8 cellular contexts compared by ENCODE assay signal in genomic region chr7:23472974-23473847, GRCh38. TPM values are rescaled to one million over a fixed set of nuclear protein-coding genes. Genes with fewer than 3 reads are reported as not detected.
DNase-seq lines count a peak whose midpoint lies in the region; TF ChIP-seq lines count a peak whose summit lies in the region.

No MANE protein-coding gene starts in this region.

- no peaks in the 10 kb centered on the region for H3K27me3 Mint-ChIP-seq in chondrocyte (ENCODE audit: low read depth)
- no peaks in the 10 kb centered on the region for H3K27me3 Mint-ChIP-seq in progenitor cell of endocrine pancreas

- TF ChIP-seq CTCF in chondrocyte (IDR thresholded peaks at IDR 0.05) (no peak), progenitor cell of endocrine pancreas (IDR thresholded peaks at IDR 0.05; ENCODE audit: unreplicated experiment) (no peak)

- peak overlapping the region; percentile 91 for H3K4me3 Mint-ChIP-seq in chondrocyte (ENCODE audit: unreplicated experiment)
- peak overlapping the region; percentile 87 for H3K4me3 Mint-ChIP-seq in progenitor cell of endocrine pancreas (ENCODE audit: low read depth)

- no peaks in the 10 kb centered on the region for H3K9me3 Mint-ChIP-seq in chondrocyte (ENCODE audit: low read depth)
- no peaks in the 10 kb centered on the region for H3K9me3 Mint-ChIP-seq in progenitor cell of endocrine pancreas (ENCODE audit: low read depth)

- peak overlapping the region; percentile 91 for H3K27ac Mint-ChIP-seq in chondrocyte (ENCODE audit: unreplicated experiment)
- H3K27ac Mint-ChIP-seq in progenitor cell of endocrine pancreas: peak overlapping the region; percentile 96

- DNase-seq in SIG-M5 treated with dmso at 0.1 percent for 504 hours (lab: John Stamatoyannopoulos, UW; ENCODE audit: unreplicated experiment) (peak; percentile 43), SIG-M5 (lab: John Stamatoyannopoulos, UW) (no peak), NCI-H345 treated with DMSO at 0.1 percent for 48 hours (lab: John Stamatoyannopoulos, UW; ENCODE audit: unreplicated experiment) (peak; percentile 63), chondrocyte (ENCODE audit: low spot score) (no peak), progenitor cell of endocrine pancreas (ENCODE audit: low spot score, unreplicated experiment) (no peak), GM19238 (ENCODE audit: insufficient read length, low spot score) (no peak), GOT3 (lab: John Stamatoyannopoulos, UW) (no peak), foreskin melanocyte (no peak)

- H3K4me1 Mint-ChIP-seq in chondrocyte (ENCODE audit: low read depth) (peaks cover 28% of the 10 kb centered on the region), progenitor cell of endocrine pancreas (ENCODE audit: low read depth) (peaks cover 28% of the 10 kb centered on the region)

- H3K36me3 Mint-ChIP-seq in chondrocyte (ENCODE audit: low read depth) (no peaks in the 10 kb centered on the region), progenitor cell of endocrine pancreas (ENCODE audit: insufficient read depth) (no peaks in the 10 kb centered on the region)

RNA-seq across cellular contexts. Expression of gene IGF2BP3, which starts 2.9 kb away (rescaled TPM):
- total RNA-seq in chondrocyte (47.9 to 55.4 TPM (median 53.0 TPM) in 3 replicates), progenitor cell of endocrine pancreas (96.9 and 107 TPM in 2 replicates)

RNA-seq across cellular contexts. Expression of gene TRA2A, which starts 58.6 kb away (rescaled TPM):
- total RNA-seq in chondrocyte: 58.3 to 93.2 TPM (median 60.9 TPM) in 3 replicates
- 203 and 216 TPM in 2 replicates for total RNA-seq in progenitor cell of endocrine pancreas

Comparison
In these comparisons a context has a peak if more than half of its experiments do, and no peak if none do; other contexts are left out.
1. DNase-seq: peak in SIG-M5 treated with dmso at 0.1 percent for 504 hours (single experiment) and NCI-H345 treated with DMSO at 0.1 percent for 48 hours (single experiment); none in SIG-M5 (single experiment), chondrocyte (single experiment), progenitor cell of endocrine pancreas (single experiment), GM19238 (single experiment), GOT3 (single experiment) and foreskin melanocyte (single experiment).